Comparison of ENCODE assay signal across 34 cellular contexts in genomic region chr20:9591080-9591479, GRCh38.
"Had no signal": no experiment of that assay in that cellular context is flagged by ENCODE, and none has a peak within 500 bp of the region (broad histone marks: within the 10 kb centered on the region; RNA-seq: fewer than 3 reads in every experiment).

No MANE protein-coding gene starts in this region.

- DNase-seq: activated effector memory CD4-positive, alpha-beta T cell treated with anti-CD3 and anti-CD28 coated beads, Interleukin-2, amount 50 U/mL, for 16 hours; activated effector memory CD4-positive, alpha-beta T cell treated with Interleukin-2 at 50 U/mL for 16 hours; activated gamma-delta T cell; activated gamma-delta T cell treated with Interleukin-2 at 50 U/mL for 16 hours; activated naive CD4-positive, alpha-beta T cell; activated naive CD4-positive, alpha-beta T cell treated with anti-CD3 and anti-CD28 coated beads for 36 hours; activated naive CD4-positive, alpha-beta T cell treated with anti-CD3 and anti-CD28 coated beads, Interleukin-2, amount 10 ng/mL, durations not matched to agents 7 days and 5 days; activated naive CD4-positive, alpha-beta T cell treated with anti-CD3 and anti-CD28 coated beads, Interleukin-2, amount 50 U/mL, for 16 hours; activated naive CD4-positive, alpha-beta T cell treated with Interleukin-2 at 50 U/mL for 16 hours; activated naive CD8-positive, alpha-beta T cell treated with anti-CD3 and anti-CD28 coated beads for 36 hours; activated naive CD8-positive, alpha-beta T cell treated with anti-CD3 and anti-CD28 coated beads, Interleukin-2, amount 10 ng/mL, durations not matched to agents 7 days and 5 days; activated naive CD8-positive, alpha-beta T cell treated with anti-CD3 and anti-CD28 coated beads, Interleukin-2, amount 50 U/mL, for 24 hours; activated T-cell treated with anti-CD3 and anti-CD28 coated beads, Interleukin-2, amount 50 U/mL, for 24 hours; activated T-cell treated with anti-CD3 and anti-CD28 coated beads, Interleukin-2, amount 50 U/mL, for 4 hours; activated T-cell treated with anti-CD3 and anti-CD28 coated beads, Interleukin-2, amount 50 U/mL, for 48 hours; activated T-cell treated with anti-CD3 and anti-CD28 coated beads, Interleukin-2, amount 50 U/mL, for 72 hours; adrenal gland; amniotic stem cell; amygdala; anterior cingulate cortex; aorta; body of pancreas; brain microvascular endothelial cell; caudate nucleus; central memory CD4-positive, alpha-beta T cell; cerebellar nuclear complex had no signal

- H3K27ac ChIP-seq: adrenal gland, ascending aorta, body of pancreas, brain microvascular endothelial cell, breast epithelium, cardiac muscle cell had no signal

- H3K9me3 ChIP-seq: adrenal gland, ascending aorta, body of pancreas, breast epithelium had no signal

- FAIRE-seq: astrocyte, bronchial epithelial cell, colon had no signal

- H3K4me3 ChIP-seq: adrenal gland, ascending aorta, body of pancreas, breast epithelium, cardiac muscle cell had no signal

- ATAC-seq: activated naive CD4-positive, alpha-beta T cell treated with anti-CD3 and anti-CD28 coated beads, Interleukin-2, amount 50 U/mL, for 72 hours; activated naive CD8-positive, alpha-beta T cell treated with anti-CD3 and anti-CD28 coated beads, Interleukin-2, amount 50 U/mL, for 24 hours; activated T-cell treated with anti-CD3 and anti-CD28 coated beads, Interleukin-2, amount 50 U/mL, for 4 hours; activated T-cell treated with anti-CD3 and anti-CD28 coated beads, Interleukin-2, amount 50 U/mL, for 72 hours; activated T-helper 17 cell treated with anti-CD3 and anti-CD28 coated beads, Interleukin-2, amount 50 U/mL, for 72 hours; body of pancreas had no signal

- H3K36me3 ChIP-seq: adrenal gland, ascending aorta, brain microvascular endothelial cell, breast epithelium, cardiac muscle cell had no signal

- H3K4me1 ChIP-seq: adrenal gland, ascending aorta, breast epithelium had no signal

- H3K27me3 ChIP-seq: adrenal gland, ascending aorta, body of pancreas, brain microvascular endothelial cell, breast epithelium, cardiac muscle cell had no signal
